Comparison of ENCODE assay signal across 9 cellular contexts in genomic region chr16:80996688-80997138, GRCh38. TPM values are rescaled to one million over a fixed set of nuclear protein-coding genes. Genes with fewer than 3 reads are reported as not detected.
A peak's percentile ranks its signal among the peaks of the same experiment; 100 is the strongest.
DNase-seq lines count a peak whose midpoint lies in the region; ATAC-seq, FAIRE-seq and TF ChIP-seq lines count a peak whose summit lies in the region.
"Had no signal": no experiment of that assay in that cellular context is flagged by ENCODE, and none has a peak within 500 bp of the region (broad histone marks: within the 10 kb centered on the region; RNA-seq: fewer than 3 reads in every experiment).

No MANE protein-coding gene starts in this region.

- H3K4me1 Mint-ChIP-seq in activated naive CD8-positive, alpha-beta T cell treated with anti-CD3 and anti-CD28 coated beads for 36 hours = peaks cover 51% of the 10 kb centered on the region
- peaks cover 36% of the 10 kb centered on the region for H3K4me1 Mint-ChIP-seq in nephron

- no peak for TF ChIP-seq CTCF in nephron (IDR thresholded peaks at IDR 0.05; ENCODE audit: unreplicated experiment in 3 of 3)

- peak overlapping the region; percentile 91 for H3K27ac Mint-ChIP-seq in activated naive CD8-positive, alpha-beta T cell treated with anti-CD3 and anti-CD28 coated beads for 36 hours
- H3K27ac Mint-ChIP-seq in nephron = peak overlapping the region; percentile 90 to 95 (median 90)

- DNase-seq in activated naive CD8-positive, alpha-beta T cell treated with anti-CD3 and anti-CD28 coated beads for 36 hours = no peak
- DNase-seq in activated CD4-positive, CD25-positive, alpha-beta regulatory T cell treated with anti-CD3 and anti-CD28 coated beads, Interleukin-2, amount 50 U/mL, for 72 hours = no peak
- no peak for DNase-seq in RCC 7860 (ENCODE audit: low spot score)

- peak overlapping the region; percentile 50; the same call in 1 of the 2 replicates for H3K4me3 ChIP-seq in GM08714 (ENCODE audit: low read length)

- ATAC-seq in GM21717 (IDR thresholded peaks at IDR 0.05; ENCODE audit: unreplicated experiment) (peak; percentile 28), HG02840 (IDR thresholded peaks at IDR 0.05; ENCODE audit: low FRiP score, unreplicated experiment) (no peak), HG03342 (IDR thresholded peaks at IDR 0.05; ENCODE audit: unreplicated experiment) (no peak)

- no peaks in the 10 kb centered on the region for H3K27me3 Mint-ChIP-seq in activated naive CD8-positive, alpha-beta T cell treated with anti-CD3 and anti-CD28 coated beads for 36 hours
- no peaks in the 10 kb centered on the region for H3K27me3 Mint-ChIP-seq in nephron (ENCODE audit: low read depth)

- no peak for FAIRE-seq in RCC 7860 (lab: Jason Lieb, UNC)
- FAIRE-seq: HTR-8/SVneo had no signal

- H3K9me3 Mint-ChIP-seq in activated naive CD8-positive, alpha-beta T cell treated with anti-CD3 and anti-CD28 coated beads for 36 hours = peaks cover 8% of the 10 kb centered on the region
- no peaks in the 10 kb centered on the region for H3K9me3 Mint-ChIP-seq in nephron

- H3K4me3 Mint-ChIP-seq in activated naive CD8-positive, alpha-beta T cell treated with anti-CD3 and anti-CD28 coated beads for 36 hours = peak overlapping the region; percentile 68
- peak overlapping the region; percentile 16 to 62 (median 60) for H3K4me3 Mint-ChIP-seq in nephron

- H3K36me3 Mint-ChIP-seq in activated naive CD8-positive, alpha-beta T cell treated with anti-CD3 and anti-CD28 coated beads for 36 hours = peaks cover 50% of the 10 kb centered on the region
- H3K36me3 Mint-ChIP-seq in nephron (ENCODE audit: low read depth) = peaks cover 22% of the 10 kb centered on the region

RNA-seq across cellular contexts. Expression of gene CMC2, which starts 10.0 kb away (rescaled TPM):
- total RNA-seq in activated naive CD8-positive, alpha-beta T cell treated with anti-CD3 and anti-CD28 coated beads for 36 hours = 100 to 1,000 TPM; 126 to 131 TPM

RNA-seq across cellular contexts. Expression of gene CENPN, which starts 10.3 kb away (rescaled TPM):
- total RNA-seq in activated naive CD8-positive, alpha-beta T cell treated with anti-CD3 and anti-CD28 coated beads for 36 hours = 10 to 100 TPM; 62.5 to 70.3 TPM

RNA-seq across cellular contexts. Expression of gene ATMIN, which starts 38.9 kb away (rescaled TPM):
- total RNA-seq in activated naive CD8-positive, alpha-beta T cell treated with anti-CD3 and anti-CD28 coated beads for 36 hours = 10 to 100 TPM; 24.5 to 27.7 TPM
